Comparison of ENCODE assay signal across 20 cellular contexts in genomic region chr13:113355621-113356020, GRCh38. TPM values are rescaled to one million over a fixed set of nuclear protein-coding genes. Genes with fewer than 3 reads are reported as not detected.
DNase-seq lines count a peak whose midpoint lies in the region; ATAC-seq, FAIRE-seq and TF ChIP-seq lines count a peak whose summit lies in the region.
"Had no signal": no experiment of that assay in that cellular context is flagged by ENCODE, and none has a peak within 500 bp of the region (broad histone marks: within the 10 kb centered on the region; RNA-seq: fewer than 3 reads in every experiment).

No MANE protein-coding gene starts in this region.

- H3K9ac ChIP-seq in HUES6 (ENCODE audit: low read length) = no peak overlapping the region
- H3K9ac ChIP-seq in kidney (ENCODE audit: low read length in 2 of 2) = no peak overlapping the region
- no peak overlapping the region for H3K9ac ChIP-seq in neural progenitor cell
- H3K9ac ChIP-seq: BLaER1 treated with 17β-estradiol and CSF1 and Interleukin-3, amounts not matched to agents 10 nM and 100 nM; GM23248 had no signal

- no peak for TF ChIP-seq CTCF in GM23338 (conservative IDR thresholded peaks at IDR 0.05; ENCODE audit: low read depth in 2 of 2)
- no peak for TF ChIP-seq CTCF in kidney (IDR thresholded peaks at IDR 0.05; ENCODE audit: borderline replicate concordance, extremely low read depth, insufficient read depth)
- TF ChIP-seq CTCF in neural progenitor cell (IDR thresholded peaks at IDR 0.05) = no peak
- TF ChIP-seq CTCF in glutamatergic neuron (IDR thresholded peaks at IDR 0.05; ENCODE audit: partially characterized antibody, unreplicated experiment) = no peak

- H3K27me3 Mint-ChIP-seq in GM23338 (ENCODE audit: insufficient read depth, low read depth, poor library complexity) (peaks cover 3% of the 10 kb centered on the region), neural progenitor cell (ENCODE audit: insufficient read depth, low read depth) (peaks cover 2% of the 10 kb centered on the region), glutamatergic neuron (ENCODE audit: unreplicated experiment) (no peaks in the 10 kb centered on the region)

- H3K27me3 ChIP-seq in GM23338 (ENCODE audit: insufficient read depth) (no peaks in the 10 kb centered on the region), HUES6 (ENCODE audit: control insufficient read depth, insufficient read depth, low read length) (no peaks in the 10 kb centered on the region), neural progenitor cell (no peaks in the 10 kb centered on the region)

- peaks cover 62% of the 10 kb centered on the region for H3K36me3 Mint-ChIP-seq in GM23338 (ENCODE audit: low read depth)
- H3K36me3 Mint-ChIP-seq in neural progenitor cell = peaks cover 4% of the 10 kb centered on the region
- H3K36me3 Mint-ChIP-seq in glutamatergic neuron (ENCODE audit: unreplicated experiment) = no peaks in the 10 kb centered on the region
- H3K36me3 Mint-ChIP-seq: CD8-positive, alpha-beta T cell had no signal

- peaks cover 54% of the 10 kb centered on the region for H3K79me2 ChIP-seq in GM23338 (replicated peaks; ENCODE audit: insufficient read depth)
- peaks cover 3% of the 10 kb centered on the region for H3K79me2 ChIP-seq in neural progenitor cell (ENCODE audit: low read depth)

- H3K27ac Mint-ChIP-seq in GM23338 (peak overlapping the region; percentile 72), neural progenitor cell (peak overlapping the region; percentile 62), glutamatergic neuron (ENCODE audit: unreplicated experiment) (no peak overlapping the region)
- H3K27ac Mint-ChIP-seq: B cell; CD8-positive, alpha-beta T cell had no signal

- H3K27ac ChIP-seq in GM23338 (ENCODE audit: low read depth) = peak overlapping the region; percentile 55; the same call in 1 of the 2 replicates
- 0 out of 2 replicates have a peak overlapping the region, but pooled peaks have one; percentile 14 for H3K27ac ChIP-seq in HUES6 (ENCODE audit: low read depth, low read length)
- H3K27ac ChIP-seq in kidney (ENCODE audit: low read depth in 2 of 2, low read length in 2 of 2) = no peak overlapping the region
- no peak overlapping the region for H3K27ac ChIP-seq in neural progenitor cell
- H3K27ac ChIP-seq: BLaER1 treated with 17β-estradiol and CSF1 and Interleukin-3, amounts not matched to agents 10 nM and 100 nM; GM23248 had no signal

- H3K4me1 Mint-ChIP-seq in GM23338 (peaks cover 3% of the 10 kb centered on the region; the same call in 1 of the 3 replicates), neural progenitor cell (peaks cover 5% of the 10 kb centered on the region), glutamatergic neuron (ENCODE audit: low read depth, unreplicated experiment) (peaks cover 5% of the 10 kb centered on the region)
- H3K4me1 Mint-ChIP-seq: B cell had no signal

- intact Hi-C loops in kidney (cut with DNase I) = no loop called here

- no peaks in the 10 kb centered on the region for H3K9me2 ChIP-seq in GM23338 (ENCODE audit: insufficient read depth)

- no peak for FAIRE-seq in kidney (lab: Jason Lieb, UNC)
- FAIRE-seq: GM12878, H54, HTR-8/SVneo had no signal

- H3K4me3 ChIP-seq in GM23338 (no peak overlapping the region), HUES6 (ENCODE audit: low read depth, low read length) (no peak overlapping the region), kidney (ENCODE audit: low read length in 2 of 2) (no peak overlapping the region), neural progenitor cell (no peak overlapping the region)
- H3K4me3 ChIP-seq: BLaER1 treated with 17β-estradiol and CSF1 and Interleukin-3, amounts not matched to agents 10 nM and 100 nM; GM12878; GM23248 had no signal

- H3K4me2 ChIP-seq in GM23338 (no peak overlapping the region), neural progenitor cell (no peak overlapping the region)
- H3K4me2 ChIP-seq: BLaER1 treated with 17β-estradiol and CSF1 and Interleukin-3, amounts not matched to agents 10 nM and 100 nM had no signal

- H4K20me1 ChIP-seq in GM23338 (replicated peaks; ENCODE audit: insufficient read depth) (peaks cover 41% of the 10 kb centered on the region), neural progenitor cell (ENCODE audit: low read depth) (no peaks in the 10 kb centered on the region)
- H4K20me1 ChIP-seq: BLaER1 treated with 17β-estradiol and CSF1 and Interleukin-3, amounts not matched to agents 10 nM and 100 nM had no signal

- H3K4me1 ChIP-seq in GM23338 (ENCODE audit: insufficient read depth) (no peaks in the 10 kb centered on the region; the same call in 1 of the 2 replicates), HUES6 (ENCODE audit: control insufficient read depth, insufficient read depth, low read length) (no peaks in the 10 kb centered on the region), kidney (ENCODE audit: control insufficient read depth in 1 of 2, insufficient read depth in 1 of 2, low read depth in 1 of 2, low read length in 2 of 2) (no peaks in the 10 kb centered on the region), neural progenitor cell (no peaks in the 10 kb centered on the region)

- DNase-seq in GM23338 (ENCODE audit: low spot score) (no peak), kidney (peak; percentile 24), neural progenitor cell (ENCODE audit: low spot score) (no peak), glutamatergic neuron (no peak), NCI-H226 (no peak)
- DNase-seq: 8988T; Calu3; CD8-positive, alpha-beta T cell; DMS79 treated with DMSO at 0.1 percent for 48 hours; GM23248; KG1 had no signal

- H3K9me3 Mint-ChIP-seq in GM23338 (no peaks in the 10 kb centered on the region), neural progenitor cell (no peaks in the 10 kb centered on the region), glutamatergic neuron (ENCODE audit: unreplicated experiment) (peaks cover 1% of the 10 kb centered on the region)
- H3K9me3 Mint-ChIP-seq: CD8-positive, alpha-beta T cell had no signal

- peaks cover 14% of the 10 kb centered on the region for H3F3A ChIP-seq in GM23338 (replicated peaks; ENCODE audit: low read depth)
- H3F3A ChIP-seq in neural progenitor cell (ENCODE audit: low read depth) = peaks cover 3% of the 10 kb centered on the region

- ATAC-seq in GM23338 (no peak), HG03521 (IDR thresholded peaks at IDR 0.05; ENCODE audit: unreplicated experiment) (no peak), HG03432 (IDR thresholded peaks at IDR 0.05; ENCODE audit: unreplicated experiment) (no peak)
- ATAC-seq: CD8-positive, alpha-beta T cell; GM12878; HCT116 had no signal

- no peak overlapping the region for H3K4me3 Mint-ChIP-seq in GM23338
- H3K4me3 Mint-ChIP-seq in neural progenitor cell = no peak overlapping the region
- no peak overlapping the region for H3K4me3 Mint-ChIP-seq in glutamatergic neuron (ENCODE audit: unreplicated experiment)
- H3K4me3 Mint-ChIP-seq: B cell; CD8-positive, alpha-beta T cell had no signal

- H3K9me3 ChIP-seq in HUES6 (ENCODE audit: control insufficient read depth, insufficient read depth, low read depth, low read length) (no peaks in the 10 kb centered on the region), kidney (ENCODE audit: control insufficient read depth in 1 of 2, low read length in 2 of 2) (no peaks in the 10 kb centered on the region), neural progenitor cell (ENCODE audit: low read depth) (no peaks in the 10 kb centered on the region)
- H3K9me3 ChIP-seq: BLaER1 treated with 17β-estradiol and CSF1 and Interleukin-3, amounts not matched to agents 10 nM and 100 nM had no signal

- H2AFZ ChIP-seq in GM23338 (no peak overlapping the region), neural progenitor cell (replicated peaks) (no peak overlapping the region)
- H2AFZ ChIP-seq: GM23248 had no signal

- H3K36me3 ChIP-seq in GM23338 (ENCODE audit: insufficient read depth) (peaks cover 25% of the 10 kb centered on the region), HUES6 (ENCODE audit: control insufficient read depth, insufficient read depth, low read length) (peaks cover 55% of the 10 kb centered on the region), kidney (ENCODE audit: control insufficient read depth in 1 of 2, insufficient read depth in 2 of 2, low read length in 2 of 2) (peaks cover 1 to 4% of the 10 kb centered on the region in 2 donors), neural progenitor cell (no peaks in the 10 kb centered on the region)
- H3K36me3 ChIP-seq: BLaER1 treated with 17β-estradiol and CSF1 and Interleukin-3, amounts not matched to agents 10 nM and 100 nM had no signal

TF ChIP-seq in GM23338, 12 proteins besides CTCF, POLR2A, EP300 and RAD21 (continues in another document):
- TF ChIP-seq CREB1 (CRISPR knock-in tag; IDR thresholded peaks at IDR 0.05; ENCODE audit: low read depth) (no peak), POLR2AphosphoS5 (IDR thresholded peaks at IDR 0.05; ENCODE audit: low read depth) (no peak)

RNA-seq across cellular contexts. Expression of gene GRTP1, which starts 8.3 kb away (rescaled TPM):
- 33.9 and 56.2 TPM in 2 replicates for total RNA-seq in GM23338 (2014; rRNA removed; shearing (Covaris generic))
- 55.7 and 61.8 TPM in 2 replicates for polyA plus RNA-seq in GM23338 (2016; fragmentation: Nextera tagmentation; extraction: Ambion mirVana)
- 9.6 TPM for total RNA-seq in kidney
- 18.3 TPM for polyA plus RNA-seq in kidney (ENCODE audit: insufficient read depth, low read depth, low replicate concordance)
- 14.8 and 19.3 TPM in 2 replicates for total RNA-seq in neural progenitor cell (ENCODE audit: low replicate concordance)
- total RNA-seq in glutamatergic neuron (ENCODE audit: unreplicated experiment) = 2.4 TPM
- total RNA-seq: B cell; CD8-positive, alpha-beta T cell; GM23248 had no signal

RNA-seq across cellular contexts. Expression of gene LAMP1, which starts 58.6 kb away (rescaled TPM):
- 97.8 and 107 TPM in 2 replicates for total RNA-seq in GM23338 (2014; rRNA removed; shearing (Covaris generic))
- polyA plus RNA-seq in GM23338 (2016; fragmentation: Nextera tagmentation; extraction: Ambion mirVana) (34.5 and 36.5 TPM in 2 replicates), kidney (ENCODE audit: insufficient read depth, low read depth, low replicate concordance) (210 TPM)
- total RNA-seq in kidney (256 TPM), neural progenitor cell (ENCODE audit: low replicate concordance) (49.7 and 64.6 TPM in 2 replicates), glutamatergic neuron (ENCODE audit: unreplicated experiment) (113 TPM)

Comparison
In these comparisons a context has a peak if more than half of its experiments do, and no peak if none do; other contexts are left out.
1. H3K27ac ChIP-seq: peak in GM23338 (single experiment) and HUES6 (single experiment); none in kidney (0 of 2) and neural progenitor cell (single experiment).